Comparison of ENCODE assay signal across 8 cellular contexts in genomic region chr16:50067290-50067853, GRCh38. TPM values are rescaled to one million over a fixed set of nuclear protein-coding genes. Genes with fewer than 3 reads are reported as not detected.
A peak's percentile ranks its signal among the peaks of the same experiment; 100 is the strongest.
DNase-seq lines count a peak whose midpoint lies in the region; ATAC-seq and TF ChIP-seq lines count a peak whose summit lies in the region.

No MANE protein-coding gene starts in this region.

- peak overlapping the region; percentile 92 for H3K4me3 ChIP-seq in GM12865 (ENCODE audit: low read depth, low read length)

- ATAC-seq in HG02571 (IDR thresholded peaks at IDR 0.05; ENCODE audit: unreplicated experiment): no peak

- H3K4me1 Mint-ChIP-seq in T-helper 2 cell treated with Interferon-gamma antibody and Interleukin-4, amounts not matched to agents 5 μg/mL and 100 μg/mL, for 36 hours (ENCODE audit: low read depth): peaks cover 34% of the 10 kb centered on the region
- H3K4me1 Mint-ChIP-seq in nephron: peaks cover 31% of the 10 kb centered on the region

- peak; percentile 34 for DNase-seq in AG09319 (ENCODE audit: extremely low read depth, low read depth)
- DNase-seq in GM12865 (ENCODE audit: low read depth): peak; percentile 77
- peak; percentile 39 for DNase-seq in KG1 (lab: John Stamatoyannopoulos, UW)
- DNase-seq in T-helper 2 cell treated with Interferon-gamma antibody and Interleukin-4, amounts not matched to agents 5 μg/mL and 100 μg/mL, for 36 hours (ENCODE audit: low spot score): peak; percentile 13
- peak; percentile 68 to 75 for DNase-seq in dermis microvascular lymphatic vessel endothelial cell (ENCODE audit: low read depth in 2 of 2)
- no peak for DNase-seq in middle frontal gyrus (ENCODE audit: extremely low spot score, low spot score)

- H3K4me3 Mint-ChIP-seq in T-helper 2 cell treated with Interferon-gamma antibody and Interleukin-4, amounts not matched to agents 5 μg/mL and 100 μg/mL, for 36 hours: peak overlapping the region; percentile 80
- peak overlapping the region; percentile 84 to 97 (median 94) for H3K4me3 Mint-ChIP-seq in nephron

- TF ChIP-seq CTCF in AG09319 (IDR thresholded peaks at IDR 0.05; ENCODE audit: low read depth, low read length): peak; percentile 73
- peak; percentile 59 for TF ChIP-seq CTCF in GM12865 (IDR thresholded peaks at IDR 0.05; ENCODE audit: insufficient read depth, low read depth, low read length, missing control alignments)
- TF ChIP-seq CTCF in nephron (IDR thresholded peaks at IDR 0.05; ENCODE audit: unreplicated experiment in 3 of 3): peak; percentile 46 to 54 (median 50)

- no peaks in the 10 kb centered on the region for H3K27me3 Mint-ChIP-seq in T-helper 2 cell treated with Interferon-gamma antibody and Interleukin-4, amounts not matched to agents 5 μg/mL and 100 μg/mL, for 36 hours (ENCODE audit: low read depth)
- H3K27me3 Mint-ChIP-seq in nephron (ENCODE audit: low read depth): peaks cover 3% of the 10 kb centered on the region

- H3K36me3 Mint-ChIP-seq in T-helper 2 cell treated with Interferon-gamma antibody and Interleukin-4, amounts not matched to agents 5 μg/mL and 100 μg/mL, for 36 hours (ENCODE audit: low read depth): peaks cover 22% of the 10 kb centered on the region
- H3K36me3 Mint-ChIP-seq in nephron (ENCODE audit: low read depth): peaks cover 15% of the 10 kb centered on the region

- peak overlapping the region; percentile 79 for H3K27ac Mint-ChIP-seq in T-helper 2 cell treated with Interferon-gamma antibody and Interleukin-4, amounts not matched to agents 5 μg/mL and 100 μg/mL, for 36 hours
- peak overlapping the region; percentile 67 to 91 (median 77) for H3K27ac Mint-ChIP-seq in nephron

- H3K9me3 Mint-ChIP-seq in T-helper 2 cell treated with Interferon-gamma antibody and Interleukin-4, amounts not matched to agents 5 μg/mL and 100 μg/mL, for 36 hours: no peaks in the 10 kb centered on the region
- H3K9me3 Mint-ChIP-seq in nephron: no peaks in the 10 kb centered on the region

RNA-seq across cellular contexts. Expression of gene HEATR3, which starts 1.6 kb away (rescaled TPM):
- 25.7 and 26.2 TPM in 2 replicates for total RNA-seq in dermis microvascular lymphatic vessel endothelial cell

RNA-seq across cellular contexts. Expression of gene CNEP1R1, which starts 42.3 kb away (rescaled TPM):
- 21.8 and 24.5 TPM in 2 replicates for total RNA-seq in dermis microvascular lymphatic vessel endothelial cell
